1 cellular context compared by ENCODE assay signal in the genomic region with DNA sequence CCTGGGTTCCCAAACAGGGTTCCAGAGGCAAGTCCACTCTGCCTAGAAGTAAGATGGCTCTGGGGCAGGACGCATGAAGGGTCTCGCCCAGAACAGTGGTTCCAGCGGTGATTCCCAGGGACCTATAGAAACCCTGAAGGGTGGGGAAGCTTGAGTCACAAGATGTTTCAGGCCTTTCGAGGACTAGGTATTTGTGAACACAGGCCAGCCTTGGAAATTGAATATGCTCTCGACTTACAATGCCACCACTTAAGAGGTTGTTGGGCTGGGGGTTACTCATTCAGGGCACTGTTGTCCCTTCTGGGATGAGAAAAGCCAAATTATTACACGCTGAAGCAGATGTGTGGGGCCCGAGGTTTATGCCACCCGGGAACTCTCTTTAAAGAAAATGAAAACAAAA.
TF ChIP-seq lines count a peak whose summit lies in the region.

No MANE protein-coding gene starts in this region.

TF ChIP-seq in A549, 52 proteins besides CTCF, POLR2A, EP300 and RAD21 (continued from another document):
- TF ChIP-seq, protein P1, sequence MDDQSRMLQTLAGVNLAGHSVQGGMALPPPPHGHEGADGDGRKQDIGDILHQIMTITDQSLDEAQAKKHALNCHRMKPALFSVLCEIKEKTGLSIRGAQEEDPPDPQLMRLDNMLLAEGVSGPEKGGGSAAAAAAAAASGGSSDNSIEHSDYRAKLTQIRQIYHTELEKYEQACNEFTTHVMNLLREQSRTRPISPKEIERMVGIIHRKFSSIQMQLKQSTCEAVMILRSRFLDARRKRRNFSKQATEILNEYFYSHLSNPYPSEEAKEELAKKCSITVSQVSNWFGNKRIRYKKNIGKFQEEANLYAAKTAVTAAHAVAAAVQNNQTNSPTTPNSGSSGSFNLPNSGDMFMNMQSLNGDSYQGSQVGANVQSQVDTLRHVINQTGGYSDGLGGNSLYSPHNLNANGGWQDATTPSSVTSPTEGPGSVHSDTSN (IDR thresholded peaks at IDR 0.05) = no peak
- no peak for TF ChIP-seq ZNF302 (CRISPR knock-in tag; IDR thresholded peaks at IDR 0.05)
- TF ChIP-seq CHD2 (IDR thresholded peaks at IDR 0.05; ENCODE audit: low read length, partially characterized antibody) = peak; percentile 8
